ENCODE assay signal across 23 cellular contexts in genomic region chr6:164315376-164315775, GRCh38.
A peak's percentile ranks its signal among the peaks of the same experiment; 100 is the strongest.
DNase-seq lines count a peak whose midpoint lies in the region; ATAC-seq lines count a peak whose summit lies in the region.
"Had no signal": no experiment of that assay in that cellular context is flagged by ENCODE, and none has a peak within 500 bp of the region (broad histone marks: within the 10 kb centered on the region; RNA-seq: fewer than 3 reads in every experiment).

No MANE protein-coding gene starts in this region.

- no peak overlapping the region for H3K4ac ChIP-seq in neuronal stem cell (ENCODE audit: low read length)

- peak overlapping the region; percentile 0 for H4K8ac ChIP-seq in neuronal stem cell (ENCODE audit: low read depth, low read length)

- H3K14ac ChIP-seq in neuronal stem cell (ENCODE audit: low read length) = no peak overlapping the region

- H3K27ac ChIP-seq in right cardiac atrium (ENCODE audit: low read length) = no peak overlapping the region
- H3K27ac ChIP-seq in neuronal stem cell (replicated peaks; ENCODE audit: low read length) = no peak overlapping the region
- H3K27ac ChIP-seq: BLaER1 had no signal

- no peak overlapping the region for H2BK15ac ChIP-seq in neuronal stem cell (ENCODE audit: low read length)

- H4K91ac ChIP-seq in neuronal stem cell (ENCODE audit: low read depth, low read length, poor library complexity) = no peak overlapping the region

- intact Hi-C loops in left ventricle myocardium superior (cut with micrococcal nuclease) = no loop called here
- intact Hi-C loops in right cardiac atrium (cut with DNase I) = no loop called here

- H3K36me3 ChIP-seq in neuronal stem cell (replicated peaks in 1 of 2; ENCODE audit: control insufficient read depth in 2 of 2, insufficient read depth in 2 of 2, low read length in 2 of 2) = no peaks in the 10 kb centered on the region
- H3K36me3 ChIP-seq: BE2C, BLaER1 had no signal

- H3K4me1 ChIP-seq in right cardiac atrium (ENCODE audit: control insufficient read depth, insufficient read depth, low read length) = no peaks in the 10 kb centered on the region
- H3K4me1 ChIP-seq in neuronal stem cell (ENCODE audit: control insufficient read depth in 2 of 2, insufficient read depth in 1 of 2, low read depth in 1 of 2, low read length in 2 of 2) = no peaks in the 10 kb centered on the region
- H3K4me1 ChIP-seq: BE2C, BLaER1 had no signal

- H3K27me3 ChIP-seq in right cardiac atrium (ENCODE audit: control insufficient read depth, insufficient read depth) = no peaks in the 10 kb centered on the region
- H3K27me3 ChIP-seq in neuronal stem cell (ENCODE audit: control insufficient read depth in 3 of 3, insufficient read depth in 3 of 3, low read depth in 1 of 3, low read length in 3 of 3) = no peaks in the 10 kb centered on the region
- H3K27me3 ChIP-seq: BE2C, BLaER1 had no signal

- no peaks in the 10 kb centered on the region for H3K79me1 ChIP-seq in neuronal stem cell (ENCODE audit: low read depth, low read length)

- H3K18ac ChIP-seq in neuronal stem cell (ENCODE audit: low read length) = no peak overlapping the region

- no peak overlapping the region for H2BK5ac ChIP-seq in neuronal stem cell (ENCODE audit: low read length)

- no peak overlapping the region for H3K4me2 ChIP-seq in neuronal stem cell (ENCODE audit: insufficient read depth, low read length, poor library complexity, severe bottlenecking)
- H3K4me2 ChIP-seq: BLaER1 had no signal

- WGBS in right cardiac atrium = 82% methylated on average over 2 of the region's 2 CpGs
- WGBS in neuronal stem cell (ENCODE audit: extremely low coverage in 2 of 2, insufficient read length in 2 of 2, insufficient replicate concordance in 1 of 2), 2 donors = no CpG with 5 or more reads among the region's 2 CpGs

- no peak overlapping the region for H2BK120ac ChIP-seq in neuronal stem cell (ENCODE audit: low read depth, low read length)

- H2AFZ ChIP-seq in neuronal stem cell (ENCODE audit: low read length) = peak overlapping the region; percentile 8

- peak; percentile 56 for ATAC-seq in left ventricle myocardium superior
- ATAC-seq in right cardiac atrium = no peak
- ATAC-seq in GM19463 (IDR thresholded peaks at IDR 0.05; ENCODE audit: unreplicated experiment) = no peak
- ATAC-seq: GM12878 had no signal

- H2AK5ac ChIP-seq in neuronal stem cell (ENCODE audit: low read depth, low read length) = no peak overlapping the region

- no peak overlapping the region for H3K9ac ChIP-seq in neuronal stem cell (ENCODE audit: low read depth, low read length, poor library complexity)
- H3K9ac ChIP-seq: BLaER1 had no signal

- no peak overlapping the region for H3K23ac ChIP-seq in neuronal stem cell (ENCODE audit: low read depth, low read length, poor library complexity)

- no peak overlapping the region for H2BK12ac ChIP-seq in neuronal stem cell (ENCODE audit: low read length)

- H3K9me3 ChIP-seq in right cardiac atrium (ENCODE audit: control insufficient read depth, low read length) (no peaks in the 10 kb centered on the region), neuronal stem cell (replicated peaks in 1 of 2; ENCODE audit: control insufficient read depth in 2 of 2, insufficient read depth in 1 of 2, low read depth in 1 of 2, low read length in 2 of 2) (peaks cover 0 to under 1% of the 10 kb centered on the region in 2 donors)
- H3K9me3 ChIP-seq: BE2C, BLaER1 had no signal

- H3K4me3 ChIP-seq in right cardiac atrium (ENCODE audit: low read length) = no peak overlapping the region
- no peak overlapping the region for H3K4me3 ChIP-seq in neuronal stem cell (ENCODE audit: low read length in 2 of 2)
- H3K4me3 ChIP-seq: BLaER1, GM12878 had no signal

- DNase-seq in left ventricle myocardium superior = no peak
- DNase-seq in right cardiac atrium = no peak
- DNase-seq in islet precursor cell = peak; percentile 59
- DNase-seq in neuronal stem cell (ENCODE audit: low spot score) = no peak
- DNase-seq in NCI-H2227 treated with DMSO at 0.1 percent for 48 hours (lab: John Stamatoyannopoulos, UW) = no peak
- DNase-seq in NCI-H1417 (lab: John Stamatoyannopoulos, UW) = no peak
- DNase-seq: 8988T; ACHN; BE2C; C1 segment of cervical spinal cord; CD4-positive, alpha-beta memory T cell; CD4-positive, CD25-positive, alpha-beta regulatory T cell; CD8-positive, alpha-beta memory T cell; COR-L47; DMS 273 treated with DMSO at 0.1 percent for 48 hours; DMS153; DMS53; DMS79; DND-41; EL had no signal
